ENCODE assay signal across 2 cellular contexts in the genomic region with DNA sequence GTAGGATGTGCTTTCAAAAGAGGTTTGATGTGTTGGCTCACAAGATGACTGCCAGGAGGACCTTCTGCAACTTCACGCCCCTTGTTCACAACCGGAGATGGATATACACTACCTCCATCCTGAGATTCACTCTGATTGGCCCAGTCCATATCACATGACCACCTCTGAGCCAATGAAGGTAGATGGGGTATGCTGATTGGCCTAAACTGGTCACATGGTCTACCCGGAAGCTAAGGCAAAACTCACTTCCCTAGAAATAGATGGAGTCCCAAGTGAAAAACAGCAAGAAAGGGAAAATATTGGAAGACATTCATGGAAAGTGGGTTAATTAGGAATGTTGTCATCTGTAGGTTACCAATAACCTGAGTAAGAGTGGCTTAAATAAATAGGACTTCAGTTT.
TF ChIP-seq lines count a peak whose summit lies in the region.

No MANE protein-coding gene starts in this region.

TF ChIP-seq in SK-N-SH, 30 proteins besides CTCF, POLR2A, EP300 and RAD21 (continued from another document):
- TF ChIP-seq, protein P1, sequence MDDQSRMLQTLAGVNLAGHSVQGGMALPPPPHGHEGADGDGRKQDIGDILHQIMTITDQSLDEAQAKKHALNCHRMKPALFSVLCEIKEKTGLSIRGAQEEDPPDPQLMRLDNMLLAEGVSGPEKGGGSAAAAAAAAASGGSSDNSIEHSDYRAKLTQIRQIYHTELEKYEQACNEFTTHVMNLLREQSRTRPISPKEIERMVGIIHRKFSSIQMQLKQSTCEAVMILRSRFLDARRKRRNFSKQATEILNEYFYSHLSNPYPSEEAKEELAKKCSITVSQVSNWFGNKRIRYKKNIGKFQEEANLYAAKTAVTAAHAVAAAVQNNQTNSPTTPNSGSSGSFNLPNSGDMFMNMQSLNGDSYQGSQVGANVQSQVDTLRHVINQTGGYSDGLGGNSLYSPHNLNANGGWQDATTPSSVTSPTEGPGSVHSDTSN (IDR thresholded peaks at IDR 0.05): no peak

TF ChIP-seq in SK-N-SH treated with all-trans-retinoic acid at 6 μM for 48 hours, 23 proteins besides CTCF, POLR2A, EP300 and RAD21:
- TF ChIP-seq, protein P2, sequence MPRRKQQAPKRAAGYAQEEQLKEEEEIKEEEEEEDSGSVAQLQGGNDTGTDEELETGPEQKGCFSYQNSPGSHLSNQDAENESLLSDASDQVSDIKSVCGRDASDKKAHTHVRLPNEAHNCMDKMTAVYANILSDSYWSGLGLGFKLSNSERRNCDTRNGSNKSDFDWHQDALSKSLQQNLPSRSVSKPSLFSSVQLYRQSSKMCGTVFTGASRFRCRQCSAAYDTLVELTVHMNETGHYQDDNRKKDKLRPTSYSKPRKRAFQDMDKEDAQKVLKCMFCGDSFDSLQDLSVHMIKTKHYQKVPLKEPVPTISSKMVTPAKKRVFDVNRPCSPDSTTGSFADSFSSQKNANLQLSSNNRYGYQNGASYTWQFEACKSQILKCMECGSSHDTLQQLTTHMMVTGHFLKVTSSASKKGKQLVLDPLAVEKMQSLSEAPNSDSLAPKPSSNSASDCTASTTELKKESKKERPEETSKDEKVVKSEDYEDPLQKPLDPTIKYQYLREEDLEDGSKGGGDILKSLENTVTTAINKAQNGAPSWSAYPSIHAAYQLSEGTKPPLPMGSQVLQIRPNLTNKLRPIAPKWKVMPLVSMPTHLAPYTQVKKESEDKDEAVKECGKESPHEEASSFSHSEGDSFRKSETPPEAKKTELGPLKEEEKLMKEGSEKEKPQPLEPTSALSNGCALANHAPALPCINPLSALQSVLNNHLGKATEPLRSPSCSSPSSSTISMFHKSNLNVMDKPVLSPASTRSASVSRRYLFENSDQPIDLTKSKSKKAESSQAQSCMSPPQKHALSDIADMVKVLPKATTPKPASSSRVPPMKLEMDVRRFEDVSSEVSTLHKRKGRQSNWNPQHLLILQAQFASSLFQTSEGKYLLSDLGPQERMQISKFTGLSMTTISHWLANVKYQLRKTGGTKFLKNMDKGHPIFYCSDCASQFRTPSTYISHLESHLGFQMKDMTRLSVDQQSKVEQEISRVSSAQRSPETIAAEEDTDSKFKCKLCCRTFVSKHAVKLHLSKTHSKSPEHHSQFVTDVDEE (CRISPR knock-in tag; IDR thresholded peaks at IDR 0.05): no peak
- TF ChIP-seq CSDC2 (CRISPR knock-in tag; IDR thresholded peaks at IDR 0.05): no peak
- TF ChIP-seq PPARA (CRISPR knock-in tag; IDR thresholded peaks at IDR 0.05; ENCODE audit: borderline replicate concordance): no peak
- no peak for TF ChIP-seq ZNF8 (CRISPR knock-in tag; IDR thresholded peaks at IDR 0.05)
- TF ChIP-seq ZFP3 (CRISPR knock-in tag; IDR thresholded peaks at IDR 0.05): no peak
- no peak for TF ChIP-seq ARNTL (CRISPR knock-in tag; IDR thresholded peaks at IDR 0.05; ENCODE audit: borderline replicate concordance, low read depth)
